ENCODE assay signal across 9 cellular contexts in the genomic region with DNA sequence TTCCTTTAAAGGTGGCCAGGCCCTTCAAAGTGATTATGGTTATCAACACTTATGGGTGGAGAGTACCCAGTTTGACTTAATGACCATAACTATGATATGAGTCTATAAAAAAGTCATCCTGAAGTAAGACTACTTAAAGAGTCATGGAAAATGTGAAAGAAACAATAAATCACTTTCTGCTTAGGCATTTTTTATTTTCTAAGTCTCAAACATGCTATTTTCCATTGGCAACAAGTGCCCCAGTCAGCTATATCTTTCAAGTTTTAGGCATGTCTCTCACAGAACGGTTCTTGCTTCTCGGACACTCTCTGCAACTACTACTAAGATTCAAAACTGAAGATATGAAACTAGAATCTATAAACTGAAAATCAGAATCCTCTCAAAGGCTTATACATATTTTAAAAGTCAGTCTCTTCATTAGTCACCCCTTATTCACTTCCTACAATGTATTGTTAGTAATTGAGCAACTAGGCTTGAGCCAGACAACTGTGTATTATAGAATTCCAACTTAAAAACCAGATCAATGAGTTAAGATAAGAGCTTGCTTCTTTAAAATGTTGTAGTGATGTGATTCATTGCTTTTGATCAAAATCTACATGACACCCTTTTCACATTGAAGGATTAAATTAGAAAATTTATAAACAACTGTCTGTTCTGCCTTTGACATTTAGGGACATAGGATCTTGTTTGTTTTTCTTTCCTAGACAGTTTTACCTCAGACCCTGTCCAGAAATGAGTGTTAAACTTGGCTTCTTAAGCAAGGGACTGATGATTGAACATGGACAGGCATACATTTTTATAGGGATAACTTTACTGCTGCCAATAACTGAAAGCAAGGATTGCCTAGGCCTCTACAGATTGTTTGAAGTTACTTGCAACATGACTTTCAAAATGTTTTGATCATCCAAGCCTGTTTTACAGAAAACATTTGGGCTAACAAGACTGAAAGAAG. TPM values are rescaled to one million over a fixed set of nuclear protein-coding genes. Genes with fewer than 3 reads are reported as not detected.
DNase-seq lines count a peak whose midpoint lies in the region; ATAC-seq and TF ChIP-seq lines count a peak whose summit lies in the region.
"Had no signal": no experiment of that assay in that cellular context is flagged by ENCODE, and none has a peak within 500 bp of the region (broad histone marks: within the 10 kb centered on the region; RNA-seq: fewer than 3 reads in every experiment).

No MANE protein-coding gene starts in this region.

- no peaks in the 10 kb centered on the region for H3K27me3 Mint-ChIP-seq in activated CD8-positive, alpha-beta T cell treated with anti-CD3 and anti-CD28 coated beads for 36 hours
- H3K27me3 Mint-ChIP-seq in activated CD8-positive, alpha-beta T cell treated with anti-CD3 and anti-CD28 coated beads, Interleukin-2, amount 10 ng/mL, durations not matched to agents 7 days and 5 days (ENCODE audit: low read depth), result peaks cover 2% of the 10 kb centered on the region
- H3K27me3 Mint-ChIP-seq: progenitor cell of endocrine pancreas had no signal

- no peaks in the 10 kb centered on the region for H3K9me3 Mint-ChIP-seq in activated CD8-positive, alpha-beta T cell treated with anti-CD3 and anti-CD28 coated beads for 36 hours
- no peaks in the 10 kb centered on the region for H3K9me3 Mint-ChIP-seq in activated CD8-positive, alpha-beta T cell treated with anti-CD3 and anti-CD28 coated beads, Interleukin-2, amount 10 ng/mL, durations not matched to agents 7 days and 5 days (ENCODE audit: insufficient read depth)

- H3K27ac ChIP-seq in epithelial cell of prostate (peak overlapping the region; percentile 92), thoracic aorta (no peak overlapping the region)

- no peaks in the 10 kb centered on the region for H3K9me3 ChIP-seq in thoracic aorta

- POLR2A ChIA-PET in activated CD8-positive, alpha-beta T cell treated with anti-CD3 and anti-CD28 coated beads for 36 hours (lab: Charles Lee), result interaction anchor here (0.7 kb wide), 1 partner anchor 112 kb away, joined by 3 read pairs; no protein-coding TSS in a partner anchor
- POLR2A ChIA-PET in activated CD8-positive, alpha-beta T cell treated with anti-CD3 and anti-CD28 coated beads, Interleukin-2, amount 10 ng/mL, durations not matched to agents 7 days and 5 days (lab: Charles Lee), result interaction anchor here (1.2 kb wide), 1 partner anchor 12 kb away, joined by 3 read pairs; no protein-coding TSS in a partner anchor

- H3K4me3 ChIP-seq in thoracic aorta, result peak overlapping the region; percentile 81

- ATAC-seq in activated CD8-positive, alpha-beta T cell treated with anti-CD3 and anti-CD28 coated beads for 36 hours, result peak; percentile 18
- ATAC-seq in activated CD8-positive, alpha-beta T cell treated with anti-CD3 and anti-CD28 coated beads, Interleukin-2, amount 10 ng/mL, durations not matched to agents 7 days and 5 days, result no peak
- no peak for ATAC-seq in thoracic aorta (ENCODE audit: insufficient number of reproducible peaks, low FRiP score, low read depth)
- no peak for ATAC-seq in left ventricle myocardium superior

- TF ChIP-seq CTCF in activated CD8-positive, alpha-beta T cell treated with anti-CD3 and anti-CD28 coated beads for 36 hours (IDR thresholded peaks at IDR 0.05), result no peak
- no peak for TF ChIP-seq CTCF in thoracic aorta (IDR thresholded peaks at IDR 0.05)

- H3K4me1 Mint-ChIP-seq in activated CD8-positive, alpha-beta T cell treated with anti-CD3 and anti-CD28 coated beads for 36 hours (ENCODE audit: low read depth), result peaks cover 48% of the 10 kb centered on the region
- H3K4me1 Mint-ChIP-seq in activated CD8-positive, alpha-beta T cell treated with anti-CD3 and anti-CD28 coated beads, Interleukin-2, amount 10 ng/mL, durations not matched to agents 7 days and 5 days (ENCODE audit: low read depth), result peaks cover 54% of the 10 kb centered on the region

- H3K36me3 ChIP-seq in thoracic aorta, result peaks cover 12% of the 10 kb centered on the region

- H3K27ac Mint-ChIP-seq in activated CD8-positive, alpha-beta T cell treated with anti-CD3 and anti-CD28 coated beads for 36 hours, result peak overlapping the region; percentile 35
- no peak overlapping the region for H3K27ac Mint-ChIP-seq in activated CD8-positive, alpha-beta T cell treated with anti-CD3 and anti-CD28 coated beads, Interleukin-2, amount 10 ng/mL, durations not matched to agents 7 days and 5 days
- H3K27ac Mint-ChIP-seq: progenitor cell of endocrine pancreas had no signal

- no peaks in the 10 kb centered on the region for H3K27me3 ChIP-seq in thoracic aorta (replicated peaks; ENCODE audit: insufficient read depth)

- peaks cover 9% of the 10 kb centered on the region for H3K36me3 Mint-ChIP-seq in activated CD8-positive, alpha-beta T cell treated with anti-CD3 and anti-CD28 coated beads for 36 hours (ENCODE audit: low read depth)
- H3K36me3 Mint-ChIP-seq in activated CD8-positive, alpha-beta T cell treated with anti-CD3 and anti-CD28 coated beads, Interleukin-2, amount 10 ng/mL, durations not matched to agents 7 days and 5 days (ENCODE audit: low read depth), result peaks cover 43% of the 10 kb centered on the region

- H3K4me3 Mint-ChIP-seq in activated CD8-positive, alpha-beta T cell treated with anti-CD3 and anti-CD28 coated beads for 36 hours, result peak overlapping the region; percentile 9
- H3K4me3 Mint-ChIP-seq in activated CD8-positive, alpha-beta T cell treated with anti-CD3 and anti-CD28 coated beads, Interleukin-2, amount 10 ng/mL, durations not matched to agents 7 days and 5 days, result no peak overlapping the region

- CTCF ChIA-PET in activated CD8-positive, alpha-beta T cell treated with anti-CD3 and anti-CD28 coated beads for 36 hours (lab: Charles Lee), result interaction anchor here (1.1 kb wide), 1 partner anchor 133 kb away, joined by 4 read pairs; no protein-coding TSS in a partner anchor
- CTCF ChIA-PET in activated CD8-positive, alpha-beta T cell treated with anti-CD3 and anti-CD28 coated beads, Interleukin-2, amount 10 ng/mL, durations not matched to agents 7 days and 5 days (lab: Charles Lee), result interaction anchor here (1.2 kb wide), 1 partner anchor 113 kb away, joined by 3 read pairs; no protein-coding TSS in a partner anchor

- H3K4me1 ChIP-seq in thoracic aorta (ENCODE audit: control insufficient read depth in 1 of 2, low read depth in 2 of 2), result peaks cover 17 to 33% of the 10 kb centered on the region in 2 donors

- intact Hi-C loops in activated CD8-positive, alpha-beta T cell treated with anti-CD3 and anti-CD28 coated beads for 36 hours (cut with micrococcal nuclease), result loop anchor here (2.0 to 5.0 kb wide), 3 partner anchors 57 to 103 kb away; no protein-coding TSS in a partner anchor
- intact Hi-C loops in left ventricle myocardium superior (cut with micrococcal nuclease), result no loop called here

- no peak for DNase-seq in activated CD8-positive, alpha-beta T cell treated with anti-CD3 and anti-CD28 coated beads for 36 hours
- no peak for DNase-seq in activated CD8-positive, alpha-beta T cell treated with anti-CD3 and anti-CD28 coated beads, Interleukin-2, amount 10 ng/mL, durations not matched to agents 7 days and 5 days
- DNase-seq in LHCN-M2 (ENCODE audit: low read depth), result peak; percentile 28
- DNase-seq in epithelial cell of prostate (ENCODE audit: low read depth, low spot score), result no peak
- DNase-seq in thoracic aorta (ENCODE audit: low spot score), result no peak
- DNase-seq in iPS-NIHi7 (ENCODE audit: extremely low spot score), result no peak
- DNase-seq in 8988T, result no peak
- no peak for DNase-seq in left ventricle myocardium superior

RNA-seq across cellular contexts. Expression of a gene that starts 2.9 kb away (rescaled TPM):
- 1 to 10 TPM; 3.0 to 3.6 TPM for total RNA-seq in activated CD8-positive, alpha-beta T cell treated with anti-CD3 and anti-CD28 coated beads for 36 hours
- total RNA-seq in activated CD8-positive, alpha-beta T cell treated with anti-CD3 and anti-CD28 coated beads, Interleukin-2, amount 10 ng/mL, durations not matched to agents 7 days and 5 days, result 10 to 100 TPM; 15.0 to 18.0 TPM
- total RNA-seq in LHCN-M2 (2014; rRNA removed) (204 and 216 TPM in 2 replicates), thoracic aorta (10 to 100 TPM; 48.3 to 63.8 TPM), left ventricle myocardium superior (48.9 TPM)
- 71.8 TPM for polyA plus RNA-seq in LHCN-M2 (2012)
